ENCODE assay signal across 8 cellular contexts in genomic region chr17:36721560-36722120, GRCh38.
DNase-seq lines count a peak whose midpoint lies in the region; ATAC-seq and TF ChIP-seq lines count a peak whose summit lies in the region.

No MANE protein-coding gene starts in this region.

- H3K4me3 ChIP-seq in SU-DHL-6 (ENCODE audit: insufficient read depth, low read length, poor library complexity, severe bottlenecking) (no peak overlapping the region), iPS-18c (ENCODE audit: insufficient read depth, low read depth, low read length) (peak overlapping the region; percentile 45; the same call in 1 of the 2 replicates), tibial nerve (peak overlapping the region; percentile 34 to 53 (median 44))

- H3K4me2 ChIP-seq in SU-DHL-6 (ENCODE audit: low read depth, low read length, poor library complexity, severe bottlenecking): peak overlapping the region; percentile 46

- H3K27me3 ChIP-seq in SU-DHL-6 (ENCODE audit: low read length) (no peaks in the 10 kb centered on the region), tibial nerve (no peaks in the 10 kb centered on the region)

- H4K20me1 ChIP-seq in SU-DHL-6 (ENCODE audit: low read depth, low read length): no peaks in the 10 kb centered on the region

- H3K9ac ChIP-seq in SU-DHL-6 (ENCODE audit: low read length): 0 out of 2 replicates have a peak overlapping the region, but pooled peaks have one; percentile 37

- ATAC-seq in GM18520 (IDR thresholded peaks at IDR 0.05; ENCODE audit: unreplicated experiment) (no peak), GM21529 (IDR thresholded peaks at IDR 0.05; ENCODE audit: unreplicated experiment) (no peak)

- H3K27ac ChIP-seq in SU-DHL-6 (ENCODE audit: low read depth, low read length): no peak overlapping the region
- peak overlapping the region in 2 of 4 donors; percentile 36 to 63 for H3K27ac ChIP-seq in tibial nerve
- H3K27ac ChIP-seq in substantia nigra (ENCODE audit: low read depth, low read length, poor library complexity, severe bottlenecking): no peak overlapping the region

- DNase-seq in stimulated activated naive CD4-positive, alpha-beta T cell treated with Interleukin-2 at 50 U/mL for 16 hours (lab: John Stamatoyannopoulos, UW): peak; percentile 52
- DNase-seq in stimulated activated naive CD4-positive, alpha-beta T cell (lab: John Stamatoyannopoulos, UW): no peak
- DNase-seq in tibial nerve (ENCODE audit: low spot score in 2 of 2) (no peak), substantia nigra (lab: John Stamatoyannopoulos, UW) (no peak)

- H3K36me3 ChIP-seq in SU-DHL-6 (ENCODE audit: low read length): no peaks in the 10 kb centered on the region
- H3K36me3 ChIP-seq in tibial nerve: no peaks in the 10 kb centered on the region

- H3K9me3 ChIP-seq in SU-DHL-6 (ENCODE audit: insufficient read depth, low read length): no peaks in the 10 kb centered on the region
- H3K9me3 ChIP-seq in iPS-18c (ENCODE audit: control insufficient read depth, insufficient read depth, low read length): no peaks in the 10 kb centered on the region
- H3K9me3 ChIP-seq in tibial nerve: no peaks in the 10 kb centered on the region

- H3K4me1 ChIP-seq in tibial nerve: peaks cover 0 to 15% (median 3%) of the 10 kb centered on the region in 4 donors

- no peaks in the 10 kb centered on the region for H3K79me2 ChIP-seq in SU-DHL-6 (ENCODE audit: insufficient read depth, low read length)

- WGBS in tibial nerve, 2 donors: 17% methylated on average over 8 of the region's 8 CpGs

- no peak for TF ChIP-seq EP300 in tibial nerve (IDR thresholded peaks at IDR 0.05)

- no peak for TF ChIP-seq POLR2A in tibial nerve (IDR thresholded peaks at IDR 0.05)

- peak overlapping the region; percentile 61 for H2AFZ ChIP-seq in SU-DHL-6 (ENCODE audit: low read depth, low read length, severe bottlenecking)

- TF ChIP-seq CTCF in SU-DHL-6 (IDR thresholded peaks at IDR 0.05; ENCODE audit: insufficient read depth, low read length, poor library complexity, severe bottlenecking): no peak
- TF ChIP-seq CTCF in tibial nerve (IDR thresholded peaks at IDR 0.05): no peak

- H3F3A ChIP-seq in SU-DHL-6 (ENCODE audit: insufficient read depth): no peaks in the 10 kb centered on the region

- H3K9me2 ChIP-seq in SU-DHL-6 (replicated peaks; ENCODE audit: insufficient read depth, low read length): no peaks in the 10 kb centered on the region
